In genomic region chr18:45617284-45617683, GRCh38 we compare ENCODE assay signal across 11 cellular contexts. TPM values are rescaled to one million over a fixed set of nuclear protein-coding genes. Genes with fewer than 3 reads are reported as not detected.
DNase-seq lines count a peak whose midpoint lies in the region; ATAC-seq and TF ChIP-seq lines count a peak whose summit lies in the region.
"Had no signal": no experiment of that assay in that cellular context is flagged by ENCODE, and none has a peak within 500 bp of the region (broad histone marks: within the 10 kb centered on the region; RNA-seq: fewer than 3 reads in every experiment).

No MANE protein-coding gene starts in this region.

- no peak for TF ChIP-seq POLR2A in ovary (IDR thresholded peaks at IDR 0.05)

- no peak overlapping the region for H3K27ac ChIP-seq in ovary

- intact Hi-C loops in ovary (cut with DNase I): no loop called here

- H3K27me3 ChIP-seq in ovary: no peaks in the 10 kb centered on the region

- no peak for ATAC-seq in HG03432 (IDR thresholded peaks at IDR 0.05; ENCODE audit: unreplicated experiment)
- ATAC-seq in HG03521 (IDR thresholded peaks at IDR 0.05; ENCODE audit: unreplicated experiment): no peak
- ATAC-seq: activated T-cell treated with anti-CD3 and anti-CD28 coated beads, Interleukin-2, amount 50 U/mL, for 4 hours had no signal

- H3K4me1 ChIP-seq in ovary (ENCODE audit: insufficient read depth): peaks cover 8% of the 10 kb centered on the region

- no peaks in the 10 kb centered on the region for H3K36me3 ChIP-seq in ovary

- no peak for TF ChIP-seq EP300 in ovary (IDR thresholded peaks at IDR 0.05)

- DNase-seq in AG20443 (ENCODE audit: low spot score) (peak; percentile 97), RKO (ENCODE audit: low spot score) (peak; percentile 37), fibroblast of the aortic adventitia (ENCODE audit: low read depth) (peak; percentile 95), ovary (peak; percentile 41 to 79 (median 56)), hippocampal formation (lab: John Stamatoyannopoulos, UW) (no peak), activated gamma-delta T cell (lab: John Stamatoyannopoulos, UW) (no peak)
- DNase-seq: activated T-cell treated with anti-CD3 and anti-CD28 coated beads, Interleukin-2, amount 50 U/mL, for 4 hours; OCI-M1; stimulated activated CD4-positive, alpha-beta T cell treated with anti-CD3 and anti-CD28 coated beads, Interleukin-15, amount 100 ng/mL, for 24 hours had no signal

- no peak for TF ChIP-seq CTCF in fibroblast of the aortic adventitia (IDR thresholded peaks at IDR 0.05; ENCODE audit: insufficient read depth, low read length)
- no peak for TF ChIP-seq CTCF in ovary (IDR thresholded peaks at IDR 0.05)

- 8 to 20% (median 12%) methylated on average over 2 of the region's 2 CpGs for WGBS in ovary, 3 donors

- H3K9me3 ChIP-seq in ovary: no peaks in the 10 kb centered on the region

- H3K4me3 ChIP-seq in fibroblast of the aortic adventitia (ENCODE audit: low read depth, low read length) (no peak overlapping the region), ovary (no peak overlapping the region)

RNA-seq across cellular contexts. Expression of gene SLC14A2, which starts 2.0 kb away (rescaled TPM):
- total RNA-seq in fibroblast of the aortic adventitia (ENCODE audit: low replicate concordance) (0.16 TPM in 1 of 2 replicates, not detected in the other), ovary (under 1 TPM in 3 of 7 donors, not detected in 4; 0.10 to 0.34 (median 0.10) TPM)
- under 1 TPM in 1 of 2 donors, not detected in 1; 0.50 TPM for polyA plus RNA-seq in ovary
- total RNA-seq: activated T-cell treated with anti-CD3 and anti-CD28 coated beads, Interleukin-2, amount 50 U/mL, for 4 hours had no signal

Comparison
In these comparisons a context has a peak if more than half of its experiments do, and no peak if none do; other contexts are left out.
1. DNase-seq: peak in AG20443 (single experiment), RKO (single experiment), fibroblast of the aortic adventitia (single experiment) and ovary (5 of 5); none in hippocampal formation (0 of 2) and activated gamma-delta T cell (single experiment).